ENCODE assay signal across 1 cellular context in the genomic region with DNA sequence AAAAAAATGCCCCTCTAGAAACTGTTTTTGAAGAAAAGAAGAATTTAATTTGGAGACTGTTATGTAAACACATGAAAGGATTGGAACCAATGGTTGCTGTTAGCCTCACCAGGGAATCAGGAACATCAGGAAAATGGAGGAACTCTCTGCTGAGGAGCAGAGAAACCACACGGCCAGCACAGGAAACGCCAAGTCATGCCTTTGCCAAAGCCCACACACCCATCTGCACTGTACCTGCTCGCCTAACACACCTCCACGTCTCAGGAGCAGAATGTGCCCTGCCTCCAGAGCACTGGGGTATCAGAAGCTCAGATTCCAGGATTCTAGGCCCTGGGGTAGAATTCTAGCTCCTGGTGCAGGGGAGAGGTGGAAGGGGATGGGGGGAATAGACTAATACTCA.
TF ChIP-seq lines count a peak whose summit lies in the region.

No MANE protein-coding gene starts in this region.

TF ChIP-seq in GM12878, 131 proteins besides CTCF, POLR2A, EP300 and RAD21 (continued from another document):
- TF ChIP-seq, protein P1, sequence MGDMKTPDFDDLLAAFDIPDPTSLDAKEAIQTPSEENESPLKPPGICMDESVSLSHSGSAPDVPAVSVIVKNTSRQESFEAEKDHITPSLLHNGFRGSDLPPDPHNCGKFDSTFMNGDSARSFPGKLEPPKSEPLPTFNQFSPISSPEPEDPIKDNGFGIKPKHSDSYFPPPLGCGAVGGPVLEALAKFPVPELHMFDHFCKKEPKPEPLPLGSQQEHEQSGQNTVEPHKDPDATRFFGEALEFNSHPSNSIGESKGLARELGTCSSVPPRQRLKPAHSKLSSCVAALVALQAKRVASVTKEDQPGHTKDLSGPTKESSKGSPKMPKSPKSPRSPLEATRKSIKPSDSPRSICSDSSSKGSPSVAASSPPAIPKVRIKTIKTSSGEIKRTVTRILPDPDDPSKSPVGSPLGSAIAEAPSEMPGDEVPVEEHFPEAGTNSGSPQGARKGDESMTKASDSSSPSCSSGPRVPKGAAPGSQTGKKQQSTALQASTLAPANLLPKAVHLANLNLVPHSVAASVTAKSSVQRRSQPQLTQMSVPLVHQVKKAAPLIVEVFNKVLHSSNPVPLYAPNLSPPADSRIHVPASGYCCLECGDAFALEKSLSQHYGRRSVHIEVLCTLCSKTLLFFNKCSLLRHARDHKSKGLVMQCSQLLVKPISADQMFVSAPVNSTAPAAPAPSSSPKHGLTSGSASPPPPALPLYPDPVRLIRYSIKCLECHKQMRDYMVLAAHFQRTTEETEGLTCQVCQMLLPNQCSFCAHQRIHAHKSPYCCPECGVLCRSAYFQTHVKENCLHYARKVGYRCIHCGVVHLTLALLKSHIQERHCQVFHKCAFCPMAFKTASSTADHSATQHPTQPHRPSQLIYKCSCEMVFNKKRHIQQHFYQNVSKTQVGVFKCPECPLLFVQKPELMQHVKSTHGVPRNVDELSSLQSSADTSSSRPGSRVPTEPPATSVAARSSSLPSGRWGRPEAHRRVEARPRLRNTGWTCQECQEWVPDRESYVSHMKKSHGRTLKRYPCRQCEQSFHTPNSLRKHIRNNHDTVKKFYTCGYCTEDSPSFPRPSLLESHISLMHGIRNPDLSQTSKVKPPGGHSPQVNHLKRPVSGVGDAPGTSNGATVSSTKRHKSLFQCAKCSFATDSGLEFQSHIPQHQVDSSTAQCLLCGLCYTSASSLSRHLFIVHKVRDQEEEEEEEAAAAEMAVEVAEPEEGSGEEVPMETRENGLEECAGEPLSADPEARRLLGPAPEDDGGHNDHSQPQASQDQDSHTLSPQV (IDR thresholded peaks at IDR 0.05) = no peak
- TF ChIP-seq ZNF24 (IDR thresholded peaks at IDR 0.05) (no peak), BMI1 (IDR thresholded peaks at IDR 0.05; ENCODE audit: borderline replicate concordance) (no peak), BHLHE40 (IDR thresholded peaks at IDR 0.05; ENCODE audit: borderline replicate concordance in 1 of 2, low read depth in 2 of 2, low read length in 1 of 2) (no peak), YBX1 (IDR thresholded peaks at IDR 0.05) (no peak), NRF1 (conservative IDR thresholded peaks at IDR 0.05; ENCODE audit: low read depth, low read length) (no peak), SREBF2 (IDR thresholded peaks at IDR 0.05; ENCODE audit: low read length) (no peak)
- TF ChIP-seq, protein P2, sequence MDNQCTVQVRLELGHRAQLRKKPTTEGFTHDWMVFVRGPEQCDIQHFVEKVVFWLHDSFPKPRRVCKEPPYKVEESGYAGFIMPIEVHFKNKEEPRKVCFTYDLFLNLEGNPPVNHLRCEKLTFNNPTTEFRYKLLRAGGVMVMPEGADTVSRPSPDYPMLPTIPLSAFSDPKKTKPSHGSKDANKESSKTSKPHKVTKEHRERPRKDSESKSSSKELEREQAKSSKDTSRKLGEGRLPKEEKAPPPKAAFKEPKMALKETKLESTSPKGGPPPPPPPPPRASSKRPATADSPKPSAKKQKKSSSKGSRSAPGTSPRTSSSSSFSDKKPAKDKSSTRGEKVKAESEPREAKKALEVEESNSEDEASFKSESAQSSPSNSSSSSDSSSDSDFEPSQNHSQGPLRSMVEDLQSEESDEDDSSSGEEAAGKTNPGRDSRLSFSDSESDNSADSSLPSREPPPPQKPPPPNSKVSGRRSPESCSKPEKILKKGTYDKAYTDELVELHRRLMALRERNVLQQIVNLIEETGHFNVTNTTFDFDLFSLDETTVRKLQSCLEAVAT (IDR thresholded peaks at IDR 0.05) = no peak
